In the genomic region with DNA sequence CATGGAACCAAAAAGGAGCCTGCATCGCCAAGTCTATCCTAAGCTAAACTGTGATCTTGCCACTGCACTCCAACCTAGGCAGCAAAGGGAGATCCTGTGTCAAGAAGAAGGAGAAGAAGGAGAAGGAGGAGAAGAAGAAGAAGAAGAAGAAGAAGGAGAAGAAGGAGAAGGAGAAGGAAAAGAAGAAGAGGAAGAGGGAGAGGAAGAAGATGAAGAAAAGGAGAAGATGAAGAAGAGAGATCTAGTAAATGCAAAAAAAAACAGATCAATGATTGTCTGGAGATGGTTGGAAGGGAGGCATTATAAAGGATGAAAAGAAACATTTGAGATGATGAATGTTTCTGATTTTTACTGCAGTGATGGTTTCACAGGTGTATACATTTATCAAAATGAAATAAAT, we compare ENCODE assay signal across 7 cellular contexts.
"Had no signal": no experiment of that assay in that cellular context is flagged by ENCODE, and none has a peak within 500 bp of the region (broad histone marks: within the 10 kb centered on the region; RNA-seq: fewer than 3 reads in every experiment).

No MANE protein-coding gene starts in this region.

- H3K27ac ChIP-seq: HL-60 had no signal

- H3K4me1 Mint-ChIP-seq: IgD-negative memory B cell had no signal

- DNase-seq: IMR-90, KBM-7, KG1 had no signal

- FAIRE-seq: HepG2, HTR-8/SVneo had no signal

- H3K27me3 Mint-ChIP-seq: IgD-negative memory B cell had no signal

- ATAC-seq: HepG2 had no signal

- H3K36me3 Mint-ChIP-seq: IgD-negative memory B cell had no signal

- H3K4me3 Mint-ChIP-seq: IgD-negative memory B cell had no signal

- H3K27ac Mint-ChIP-seq: IgD-negative memory B cell had no signal
